In the genomic region with DNA sequence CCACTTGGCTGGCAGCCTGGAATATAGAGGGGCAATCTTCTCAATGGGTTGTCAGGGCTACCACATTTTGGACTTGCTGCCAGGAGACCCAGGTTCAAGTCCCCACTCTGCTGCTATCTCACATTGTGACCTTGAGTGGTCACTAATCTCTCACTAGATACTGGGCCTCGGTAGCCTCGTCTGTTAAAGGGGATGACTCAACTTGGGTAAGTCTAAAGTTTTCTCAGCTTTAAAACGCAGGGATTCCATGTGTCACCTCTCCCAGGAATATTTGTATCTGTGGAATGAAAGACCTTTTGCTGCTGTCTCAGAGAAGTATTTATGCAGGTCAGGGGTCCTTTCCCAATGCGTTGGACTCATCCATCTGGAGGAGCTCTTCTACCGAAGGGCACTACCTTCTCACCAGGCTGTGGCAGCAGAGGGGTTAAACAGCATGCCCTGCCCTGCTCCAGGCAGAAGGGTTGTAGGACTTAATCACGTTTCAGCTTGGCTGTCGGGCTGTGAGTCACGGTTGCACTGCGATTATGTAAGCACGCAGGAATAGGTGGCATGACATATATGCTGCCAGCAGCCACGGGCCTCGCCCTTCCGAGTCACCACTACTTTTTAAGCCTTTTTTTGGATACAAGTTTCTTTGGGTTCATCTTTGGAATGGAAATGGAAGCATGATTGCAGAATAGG, we compare ENCODE assay signal across 9 cellular contexts.
DNase-seq lines count a peak whose midpoint lies in the region; ATAC-seq, FAIRE-seq and TF ChIP-seq lines count a peak whose summit lies in the region.
"Had no signal": no experiment of that assay in that cellular context is flagged by ENCODE, and none has a peak within 500 bp of the region (broad histone marks: within the 10 kb centered on the region; RNA-seq: fewer than 3 reads in every experiment).

No MANE protein-coding gene starts in this region.

- peak; percentile 99 for FAIRE-seq in urothelium cell line (lab: Jason Lieb, UNC)

- H3K36me3 ChIP-seq in WERI-Rb-1: no peaks in the 10 kb centered on the region
- H3K36me3 ChIP-seq in right atrium auricular region: no peaks in the 10 kb centered on the region
- no peaks in the 10 kb centered on the region for H3K36me3 ChIP-seq in effector memory CD4-positive, alpha-beta T cell (ENCODE audit: control insufficient read depth, insufficient read depth, low read length)

- H3K4me1 ChIP-seq in right atrium auricular region: peaks cover 0 to 14% of the 10 kb centered on the region in 2 donors
- no peaks in the 10 kb centered on the region for H3K4me1 ChIP-seq in effector memory CD4-positive, alpha-beta T cell (ENCODE audit: control insufficient read depth, insufficient read depth, low read length, poor library complexity, severe bottlenecking)

- peaks cover 3% of the 10 kb centered on the region for H3K9me3 ChIP-seq in WERI-Rb-1 (ENCODE audit: severe bottlenecking)
- peaks cover 0 to 7% of the 10 kb centered on the region in 2 donors for H3K9me3 ChIP-seq in right atrium auricular region
- H3K9me3 ChIP-seq in effector memory CD4-positive, alpha-beta T cell (ENCODE audit: control insufficient read depth, low read length): no peaks in the 10 kb centered on the region

- H3K4me3 ChIP-seq in WERI-Rb-1 (ENCODE audit: low read depth, low read length) (no peak overlapping the region), right atrium auricular region (no peak overlapping the region)
- H3K4me3 ChIP-seq in effector memory CD4-positive, alpha-beta T cell (ENCODE audit: insufficient read depth, low read depth, low read length, poor library complexity, severe bottlenecking): no peak overlapping the region

- TF ChIP-seq CTCF in WERI-Rb-1 (IDR thresholded peaks at IDR 0.05; ENCODE audit: low read depth, low read length): no peak
- no peak for TF ChIP-seq CTCF in right atrium auricular region (IDR thresholded peaks at IDR 0.05)

- DNase-seq in stimulated activated CD4-positive, alpha-beta T cell treated with anti-CD3 and anti-CD28 coated beads, Interleukin-15, amount 100 ng/mL, for 24 hours: peak; percentile 7
- DNase-seq in stimulated activated CD4-positive, alpha-beta T cell treated with anti-CD3 and anti-CD28 coated beads, Interleukin-4, amount 100 ng/mL, for 4 hours: no peak
- peak; percentile 64 for DNase-seq in WERI-Rb-1
- peak; percentile 69 for DNase-seq in right atrium auricular region (ENCODE audit: low spot score)
- DNase-seq in urothelium cell line (ENCODE audit: low spot score): peak; percentile 97
- DNase-seq in effector memory CD4-positive, alpha-beta T cell: no peak
- DNase-seq: GDM1 had no signal

- no peak overlapping the region for H3K27ac ChIP-seq in WERI-Rb-1
- H3K27ac ChIP-seq in right atrium auricular region: peak overlapping the region; percentile 26 to 35
- H3K27ac ChIP-seq in effector memory CD4-positive, alpha-beta T cell (ENCODE audit: insufficient read depth, low read length, poor library complexity, severe bottlenecking): no peak overlapping the region

- ATAC-seq in GM18858 (IDR thresholded peaks at IDR 0.05; ENCODE audit: unreplicated experiment): no peak
- ATAC-seq in GM19035 (IDR thresholded peaks at IDR 0.05; ENCODE audit: unreplicated experiment): no peak

- H3K27me3 ChIP-seq in WERI-Rb-1 (ENCODE audit: insufficient read depth, low read depth, severe bottlenecking) (no peaks in the 10 kb centered on the region), right atrium auricular region (no peaks in the 10 kb centered on the region)
- H3K27me3 ChIP-seq in effector memory CD4-positive, alpha-beta T cell (replicated peaks; ENCODE audit: control insufficient read depth, insufficient read depth, low read length, poor library complexity, severe bottlenecking): no peaks in the 10 kb centered on the region

Comparison
In these comparisons a context has a peak if more than half of its experiments do, and no peak if none do; other contexts are left out.
1. DNase-seq: peak in stimulated activated CD4-positive, alpha-beta T cell treated with anti-CD3 and anti-CD28 coated beads, Interleukin-15, amount 100 ng/mL, for 24 hours (single experiment), WERI-Rb-1 (single experiment), right atrium auricular region (single experiment) and urothelium cell line (single experiment); none in stimulated activated CD4-positive, alpha-beta T cell treated with anti-CD3 and anti-CD28 coated beads, Interleukin-4, amount 100 ng/mL, for 4 hours (0 of 2) and effector memory CD4-positive, alpha-beta T cell (0 of 3).
2. H3K27ac ChIP-seq: peak in right atrium auricular region (2 of 2); none in WERI-Rb-1 (single experiment) and effector memory CD4-positive, alpha-beta T cell (single experiment).